In the genomic region with DNA sequence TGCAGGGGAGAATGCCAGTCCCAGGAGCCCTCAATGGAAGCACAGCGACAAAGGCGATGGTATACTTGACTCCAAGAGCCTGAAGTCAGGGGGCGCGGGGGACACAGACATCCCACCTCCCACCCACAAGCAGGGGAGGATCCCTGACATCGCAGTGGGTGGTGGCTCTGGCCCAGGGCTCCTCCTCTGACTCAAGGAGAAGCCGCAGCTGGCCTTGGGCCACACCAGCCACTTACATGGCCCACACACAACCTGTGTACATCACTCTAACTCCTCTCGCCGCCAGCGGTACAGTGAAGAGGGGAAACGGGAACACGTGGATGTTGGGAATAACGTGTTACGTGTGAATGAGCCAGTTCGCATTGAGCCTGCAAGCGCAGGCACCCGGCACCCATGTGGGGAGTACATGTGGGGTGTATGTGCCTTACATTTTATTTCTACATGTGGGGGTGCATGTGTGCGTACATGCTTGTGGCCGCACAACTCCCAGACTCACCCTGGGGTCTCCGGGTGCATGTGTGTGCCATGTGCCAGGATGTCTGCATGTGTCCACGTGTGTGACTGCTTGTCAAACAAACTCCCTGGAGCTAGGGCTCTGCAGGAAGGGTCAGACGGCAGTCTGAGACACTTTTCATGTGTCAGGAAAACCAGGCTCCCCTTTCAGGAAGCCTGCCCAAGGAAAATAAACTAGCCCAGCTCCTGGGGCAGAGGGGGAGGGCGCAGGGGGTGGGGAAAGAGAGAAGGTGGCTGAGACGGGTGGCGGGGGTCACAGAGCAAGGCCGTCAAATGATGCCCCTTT, we compare ENCODE assay signal across 1 cellular context.
TF ChIP-seq lines count a peak whose summit lies in the region.

No MANE protein-coding gene starts in this region.

TF ChIP-seq in IMR-90, 13 proteins besides CTCF, POLR2A, EP300 and RAD21:
- no peak for TF ChIP-seq FOS (IDR thresholded peaks at IDR 0.05; ENCODE audit: low read depth, low read length)
- TF ChIP-seq RCOR1 (IDR thresholded peaks at IDR 0.05; ENCODE audit: insufficient replicate concordance, low read length) = no peak
- TF ChIP-seq MAZ (IDR thresholded peaks at IDR 0.05; ENCODE audit: borderline replicate concordance, low read depth, low read length) = no peak
- no peak for TF ChIP-seq NFE2L2 (IDR thresholded peaks at IDR 0.05; ENCODE audit: low read depth, low read length)
- TF ChIP-seq CEBPB (IDR thresholded peaks at IDR 0.05; ENCODE audit: low read depth, low read length) = no peak
- TF ChIP-seq MXI1 (IDR thresholded peaks at IDR 0.05; ENCODE audit: borderline replicate concordance, low read depth, low read length) = peak; percentile 75; the same call in 1 of the 2 replicates
- TF ChIP-seq, protein P1, sequence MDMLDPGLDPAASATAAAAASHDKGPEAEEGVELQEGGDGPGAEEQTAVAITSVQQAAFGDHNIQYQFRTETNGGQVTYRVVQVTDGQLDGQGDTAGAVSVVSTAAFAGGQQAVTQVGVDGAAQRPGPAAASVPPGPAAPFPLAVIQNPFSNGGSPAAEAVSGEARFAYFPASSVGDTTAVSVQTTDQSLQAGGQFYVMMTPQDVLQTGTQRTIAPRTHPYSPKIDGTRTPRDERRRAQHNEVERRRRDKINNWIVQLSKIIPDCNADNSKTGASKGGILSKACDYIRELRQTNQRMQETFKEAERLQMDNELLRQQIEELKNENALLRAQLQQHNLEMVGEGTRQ (IDR thresholded peaks at IDR 0.05; ENCODE audit: low read depth, low read length) = no peak
